ENCODE assay signal across 2 cellular contexts in genomic region chr5:94157704-94158608, GRCh38.
A peak's percentile ranks its signal among the peaks of the same experiment; 100 is the strongest.
TF ChIP-seq lines count a peak whose summit lies in the region.

No MANE protein-coding gene starts in this region.

TF ChIP-seq in IMR-90, 13 proteins besides CTCF, POLR2A, EP300 and RAD21:
- TF ChIP-seq MAZ (IDR thresholded peaks at IDR 0.05; ENCODE audit: borderline replicate concordance, low read depth, low read length) (no peak), FOS (IDR thresholded peaks at IDR 0.05; ENCODE audit: low read depth, low read length) (peak; percentile 27; the same call in 1 of the 2 replicates)

TF ChIP-seq in GM12878, 131 proteins besides CTCF, POLR2A, EP300 and RAD21:
- TF ChIP-seq MLLT1 (IDR thresholded peaks at IDR 0.05) (no peak), ZNF622 (IDR thresholded peaks at IDR 0.05) (no peak), MYC (IDR thresholded peaks at IDR 0.05; ENCODE audit: insufficient read depth, insufficient read length, insufficient replicate concordance, low read length, severe bottlenecking) (no peak), PAX8 (IDR thresholded peaks at IDR 0.05) (no peak), BCL11A (IDR thresholded peaks at IDR 0.05; ENCODE audit: low read depth, low read length) (no peak), ZBED1 (IDR thresholded peaks at IDR 0.05; ENCODE audit: borderline replicate concordance) (no peak), CREB1 (IDR thresholded peaks at IDR 0.05; ENCODE audit: low read depth) (no peak), SUZ12 (IDR thresholded peaks at IDR 0.05; ENCODE audit: unreplicated experiment) (no peak), BRCA1 (IDR thresholded peaks at IDR 0.05; ENCODE audit: low read depth, low read length) (no peak), MEF2A (IDR thresholded peaks at IDR 0.05; ENCODE audit: insufficient read depth, low read depth, low read length) (no peak), RELB (IDR thresholded peaks at IDR 0.05; ENCODE audit: low read depth) (no peak), SMAD1 (IDR thresholded peaks at IDR 0.05; ENCODE audit: low read depth, partially characterized antibody) (no peak), FOXK2 (IDR thresholded peaks at IDR 0.05) (no peak), FOXM1 (IDR thresholded peaks at IDR 0.05; ENCODE audit: low read depth, low read length) (no peak), CEBPZ (IDR thresholded peaks at IDR 0.05; ENCODE audit: low read depth, low read length) (no peak), HCFC1 (IDR thresholded peaks at IDR 0.05; ENCODE audit: low read length) (no peak), POLR2AphosphoS2 (IDR thresholded peaks at IDR 0.05; ENCODE audit: low read depth, low read length) (no peak), POLR2AphosphoS5 (IDR thresholded peaks at IDR 0.05; ENCODE audit: low read length) (no peak)
- TF ChIP-seq, protein P1, sequence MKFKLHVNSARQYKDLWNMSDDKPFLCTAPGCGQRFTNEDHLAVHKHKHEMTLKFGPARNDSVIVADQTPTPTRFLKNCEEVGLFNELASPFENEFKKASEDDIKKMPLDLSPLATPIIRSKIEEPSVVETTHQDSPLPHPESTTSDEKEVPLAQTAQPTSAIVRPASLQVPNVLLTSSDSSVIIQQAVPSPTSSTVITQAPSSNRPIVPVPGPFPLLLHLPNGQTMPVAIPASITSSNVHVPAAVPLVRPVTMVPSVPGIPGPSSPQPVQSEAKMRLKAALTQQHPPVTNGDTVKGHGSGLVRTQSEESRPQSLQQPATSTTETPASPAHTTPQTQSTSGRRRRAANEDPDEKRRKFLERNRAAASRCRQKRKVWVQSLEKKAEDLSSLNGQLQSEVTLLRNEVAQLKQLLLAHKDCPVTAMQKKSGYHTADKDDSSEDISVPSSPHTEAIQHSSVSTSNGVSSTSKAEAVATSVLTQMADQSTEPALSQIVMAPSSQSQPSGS (IDR thresholded peaks at IDR 0.05; ENCODE audit: low read length): no peak
- TF ChIP-seq, protein P2, sequence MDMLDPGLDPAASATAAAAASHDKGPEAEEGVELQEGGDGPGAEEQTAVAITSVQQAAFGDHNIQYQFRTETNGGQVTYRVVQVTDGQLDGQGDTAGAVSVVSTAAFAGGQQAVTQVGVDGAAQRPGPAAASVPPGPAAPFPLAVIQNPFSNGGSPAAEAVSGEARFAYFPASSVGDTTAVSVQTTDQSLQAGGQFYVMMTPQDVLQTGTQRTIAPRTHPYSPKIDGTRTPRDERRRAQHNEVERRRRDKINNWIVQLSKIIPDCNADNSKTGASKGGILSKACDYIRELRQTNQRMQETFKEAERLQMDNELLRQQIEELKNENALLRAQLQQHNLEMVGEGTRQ (IDR thresholded peaks at IDR 0.05; ENCODE audit: borderline replicate concordance, low read depth, low read length): no peak
